ENCODE assay signal across 8 cellular contexts in genomic region chr22:39456262-39457046, GRCh38. TPM values are rescaled to one million over a fixed set of nuclear protein-coding genes. Genes with fewer than 3 reads are reported as not detected.
DNase-seq lines count a peak whose midpoint lies in the region; ATAC-seq and TF ChIP-seq lines count a peak whose summit lies in the region.

TSS of gene MGAT3 (plus strand) at chr22:39457012. CDS start at chr22:39487348, 30,336 bp downstream.

- H3K4me3 ChIP-seq in BE2C (ENCODE audit: low read depth, low read length): peak within 1 kb of the TSS; percentile 55
- peak within 1 kb of the TSS; percentile 61 for H3K4me3 ChIP-seq in HUES64 (ENCODE audit: low read length)

- peak within 1 kb of the TSS; percentile 79 to 90 (median 87) for H3K4me3 Mint-ChIP-seq in nephron

- H3K27me3 Mint-ChIP-seq in nephron (ENCODE audit: low read depth): peaks cover 11% of the 10 kb centered on the region

- H3K36me3 ChIP-seq in BE2C (no peaks in the 10 kb centered on the region), HUES64 (ENCODE audit: insufficient read depth, low read length) (no peaks in the 10 kb centered on the region)

- H3K27ac ChIP-seq in HUES64 (ENCODE audit: low read depth, low read length): no peak within 1 kb of the TSS

- TF ChIP-seq CTCF in BE2C (IDR thresholded peaks at IDR 0.05; ENCODE audit: low read depth, low read length) (no peak), nephron (IDR thresholded peaks at IDR 0.05; ENCODE audit: unreplicated experiment in 3 of 3) (no peak)

- 51% methylated on average over 70 of the region's 70 CpGs for WGBS in HUES64

- H3K36me3 Mint-ChIP-seq in nephron (ENCODE audit: low read depth): no peaks in the 10 kb centered on the region

- H3K4me1 Mint-ChIP-seq in nephron: peaks cover 50% of the 10 kb centered on the region

- peak within 1 kb of the TSS; percentile 55 for H3K9ac ChIP-seq in HUES64 (ENCODE audit: low read depth, low read length)

- peak within 1 kb of the TSS; percentile 78 to 93 (median 84) for H3K27ac Mint-ChIP-seq in nephron

- H3K9me3 ChIP-seq in BE2C (no peaks in the 10 kb centered on the region), HUES64 (ENCODE audit: insufficient read depth, low read depth, low read length) (no peaks in the 10 kb centered on the region)

- H3K4me1 ChIP-seq in BE2C (peaks cover 3% of the 10 kb centered on the region; the same call in 1 of the 2 replicates), HUES64 (ENCODE audit: insufficient read depth, low read length) (peaks cover 5% of the 10 kb centered on the region; the same call in 1 of the 2 replicates)

- H3K9me3 Mint-ChIP-seq in nephron: no peaks in the 10 kb centered on the region

- no peak for DNase-seq in BE2C
- DNase-seq in ecto neural progenitor cell (ENCODE audit: low spot score): peak; percentile 63
- DNase-seq in NCI-H345 treated with DMSO at 0.1 percent for 48 hours (lab: John Stamatoyannopoulos, UW; ENCODE audit: unreplicated experiment): no peak
- DNase-seq in middle frontal gyrus (ENCODE audit: extremely low spot score, low spot score): no peak

- ATAC-seq in GM21619 (IDR thresholded peaks at IDR 0.05; ENCODE audit: unreplicated experiment) (no peak), HG03342 (IDR thresholded peaks at IDR 0.05; ENCODE audit: unreplicated experiment) (no peak)

- H3K27me3 ChIP-seq in BE2C: peaks cover 14% of the 10 kb centered on the region; the same call in 1 of the 2 replicates
- peaks cover 32% of the 10 kb centered on the region for H3K27me3 ChIP-seq in HUES64 (ENCODE audit: insufficient read depth, low read length)

RNA-seq across cellular contexts. Expression of gene MGAT3, which starts in this region (rescaled TPM):
- polyA plus RNA-seq in BE2C (2012; ENCODE audit: insufficient read depth, insufficient read length, low read depth): 10.8 TPM
- 3.8 TPM for polyA plus RNA-seq in HUES64 (2013, experiment 1 of 2)
- 5.5 TPM for polyA plus RNA-seq in HUES64 (2013, experiment 2 of 2)
